20 cellular contexts compared by ENCODE assay signal in the genomic region with DNA sequence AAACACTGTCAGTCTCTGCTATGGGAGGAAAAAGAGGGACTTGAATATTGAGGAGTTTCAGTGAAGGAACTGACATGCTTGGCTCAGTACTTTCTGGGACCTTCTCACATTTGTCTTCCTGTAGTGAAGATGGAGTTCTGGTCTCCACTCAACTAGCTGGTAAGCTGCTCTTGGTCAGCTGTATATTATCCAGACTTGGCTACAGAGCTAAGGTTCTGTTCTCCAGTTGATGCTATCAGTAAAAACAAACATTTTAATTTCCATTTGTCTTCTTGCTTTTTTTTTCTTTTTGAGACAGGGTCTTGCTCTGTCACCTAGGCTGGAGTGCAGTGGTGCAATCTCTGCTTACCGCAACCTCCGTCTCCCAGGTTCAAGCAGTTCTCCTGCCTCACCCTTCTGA.
"Had no signal": no experiment of that assay in that cellular context is flagged by ENCODE, and none has a peak within 500 bp of the region (broad histone marks: within the 10 kb centered on the region; RNA-seq: fewer than 3 reads in every experiment).

No MANE protein-coding gene starts in this region.

- H3K27ac ChIP-seq: esophagus muscularis mucosa, foreskin keratinocyte, left lung, ovary, upper lobe of left lung had no signal

- H3K27me3 ChIP-seq: esophagus muscularis mucosa, foreskin keratinocyte, left lung, ovary, upper lobe of left lung had no signal

- ATAC-seq: activated naive CD8-positive, alpha-beta T cell treated with anti-CD3 and anti-CD28 coated beads, Interleukin-2, amount 50 U/mL, for 24 hours; activated T-cell treated with anti-CD3 and anti-CD28 coated beads, Interleukin-2, amount 50 U/mL, for 4 hours; foreskin keratinocyte; left lung; mucosa of descending colon; natural killer cell treated with Interleukin-12 subunit alpha and Interleukin-12 subunit beta and Interleukin-15 and Interleukin-18, amount 100 ng/mL, for 72 hours; stimulated activated memory B cell treated with anti-CD40 and anti-IgM and Interleukin-4, amounts not matched to agents 10 μg/mL and 1 μg/mL and 100 μg/mL, for 72 hours; stimulated activated naive CD8-positive, alpha-beta T cell treated with anti-CD3 and anti-CD28 coated beads, Interleukin-15, amount 100 ng/mL, for 72 hours had no signal

- H3K9me3 ChIP-seq: esophagus muscularis mucosa, left lung, mucosa of descending colon, ovary, upper lobe of left lung had no signal

- H3K4me3 ChIP-seq: esophagus muscularis mucosa, left lung, lung, mucosa of descending colon, ovary, smooth muscle cell, upper lobe of left lung had no signal

- DNase-seq: activated CD4-positive, alpha-beta memory T cell treated with anti-CD3 and anti-CD28 coated beads for 36 hours; activated CD4-positive, alpha-beta T cell treated with anti-CD3 and anti-CD28 coated beads, Interleukin-2, amount 10 ng/mL, durations not matched to agents 24 days and 14 days; activated CD4-positive, CD25-positive, alpha-beta regulatory T cell treated with anti-CD3 and anti-CD28 coated beads, Interleukin-2, amount 50 U/mL, for 72 hours; activated naive CD8-positive, alpha-beta T cell treated with anti-CD3 and anti-CD28 coated beads, Interleukin-2, amount 50 U/mL, for 24 hours; activated T-cell treated with anti-CD3 and anti-CD28 coated beads, Interleukin-2, amount 50 U/mL, for 4 hours; foreskin keratinocyte; left lung; mesendoderm; ovary; stimulated activated CD4-positive, alpha-beta T cell treated with anti-CD3 and anti-CD28 coated beads, Interleukin-1b, Interleukin-23, amount 100 ng/mL, for 48 hours; stimulated activated CD4-positive, alpha-beta T cell treated with anti-CD3 and anti-CD28 coated beads, Interleukin-4, amount 100 ng/mL, for 4 hours; stimulated activated CD8-positive, alpha-beta memory T cell treated with anti-CD3 and anti-CD28 coated beads, Interleukin-4, amount 100 ng/mL, for 48 hours; stimulated activated naive CD8-positive, alpha-beta T cell treated with anti-CD3 and anti-CD28 coated beads, Interleukin-15, amount 100 ng/mL, for 72 hours; upper lobe of left lung had no signal

- H3K36me3 ChIP-seq: ovary had no signal
